Comparison of ENCODE assay signal across 18 cellular contexts in genomic region chr9:5922192-5922591, GRCh38.
A peak's percentile ranks its signal among the peaks of the same experiment; 100 is the strongest.
DNase-seq lines count a peak whose midpoint lies in the region; ATAC-seq and FAIRE-seq lines count a peak whose summit lies in the region.
"Had no signal": no experiment of that assay in that cellular context is flagged by ENCODE, and none has a peak within 500 bp of the region (broad histone marks: within the 10 kb centered on the region; RNA-seq: fewer than 3 reads in every experiment).

No MANE protein-coding gene starts in this region.

- peak; percentile 96 for FAIRE-seq in GM18507 (lab: Jason Lieb, UNC)
- FAIRE-seq: G401.6 had no signal

- DNase-seq in GM18507 (ENCODE audit: extremely low spot score, insufficient read length, low read depth) (no peak), kidney glomerular epithelial cell (lab: John Stamatoyannopoulos, UW) (peak; percentile 50), NCI-H1436 (lab: John Stamatoyannopoulos, UW) (no peak), SW480 (ENCODE audit: low spot score) (no peak), COLO829 (ENCODE audit: low spot score) (no peak)
- DNase-seq: activated T-cell treated with anti-CD3 and anti-CD28 coated beads, Interleukin-2, amount 50 U/mL, for 1 hour; anterior cingulate cortex; dermis blood vessel endothelial cell; GM23248; mesendoderm; NCI-H1092 treated with DMSO at 0.1 percent for 48 hours; NCI-H2227 treated with DMSO at 0.1 percent for 48 hours; ovary; testis had no signal

- ATAC-seq in GM19372 (IDR thresholded peaks at IDR 0.05; ENCODE audit: low read depth, unreplicated experiment) (peak; percentile 51), HG03196 (IDR thresholded peaks at IDR 0.05; ENCODE audit: unreplicated experiment) (peak; percentile 51), HG02870 (IDR thresholded peaks at IDR 0.05; ENCODE audit: unreplicated experiment) (no peak)
